18 cellular contexts compared by ENCODE assay signal in genomic region chrX:150577174-150577573, GRCh38. TPM values are rescaled to one million over a fixed set of nuclear protein-coding genes. Genes with fewer than 3 reads are reported as not detected.
DNase-seq lines count a peak whose midpoint lies in the region; ATAC-seq and TF ChIP-seq lines count a peak whose summit lies in the region.
"Had no signal": no experiment of that assay in that cellular context is flagged by ENCODE, and none has a peak within 500 bp of the region (broad histone marks: within the 10 kb centered on the region; RNA-seq: fewer than 3 reads in every experiment).

No MANE protein-coding gene starts in this region.

- no peak for TF ChIP-seq POLR2A in erythroblast (IDR thresholded peaks at IDR 0.05; ENCODE audit: low read length)

- H3K36me3 Mint-ChIP-seq in activated CD4-positive, alpha-beta T cell treated with anti-CD3 and anti-CD28 coated beads for 36 hours (ENCODE audit: low read depth): peaks cover 11% of the 10 kb centered on the region
- peaks cover 0 to 4% (median 2%) of the 10 kb centered on the region in 3 donors for H3K36me3 Mint-ChIP-seq in CD8-positive, alpha-beta memory T cell
- peaks cover 29% of the 10 kb centered on the region for H3K36me3 Mint-ChIP-seq in activated CD8-positive, alpha-beta T cell treated with anti-CD3 and anti-CD28 coated beads, Interleukin-2, amount 10 ng/mL, durations not matched to agents 7 days and 5 days (ENCODE audit: low read depth)
- H3K36me3 Mint-ChIP-seq: mesothelial cell of epicardium, type B pancreatic cell had no signal

- no peaks in the 10 kb centered on the region for H3K27me3 Mint-ChIP-seq in activated CD4-positive, alpha-beta T cell treated with anti-CD3 and anti-CD28 coated beads for 36 hours
- H3K27me3 Mint-ChIP-seq in CD8-positive, alpha-beta memory T cell: peaks cover 0 to 4% of the 10 kb centered on the region in 2 donors
- H3K27me3 Mint-ChIP-seq in activated CD8-positive, alpha-beta T cell treated with anti-CD3 and anti-CD28 coated beads, Interleukin-2, amount 10 ng/mL, durations not matched to agents 7 days and 5 days (ENCODE audit: low read depth): no peaks in the 10 kb centered on the region
- H3K27me3 Mint-ChIP-seq: dendritic cell treated with granulocyte-macrophage colony-stimulating factor and Interleukin-4, amounts not matched to agents 40 ng/mL and 50 ng/mL, for 4 days; type B pancreatic cell had no signal

- peaks cover 81% of the 10 kb centered on the region for H3K4me1 Mint-ChIP-seq in activated CD4-positive, alpha-beta T cell treated with anti-CD3 and anti-CD28 coated beads for 36 hours
- peaks cover 62 to 85% (median 80%) of the 10 kb centered on the region in 3 donors for H3K4me1 Mint-ChIP-seq in CD8-positive, alpha-beta memory T cell
- peaks cover 72% of the 10 kb centered on the region for H3K4me1 Mint-ChIP-seq in activated CD8-positive, alpha-beta T cell treated with anti-CD3 and anti-CD28 coated beads, Interleukin-2, amount 10 ng/mL, durations not matched to agents 7 days and 5 days (ENCODE audit: low read depth)

- H3K4me3 Mint-ChIP-seq in activated CD4-positive, alpha-beta T cell treated with anti-CD3 and anti-CD28 coated beads for 36 hours: peak overlapping the region; percentile 40
- peak overlapping the region in 2 of 7 donors; percentile 29 to 46 for H3K4me3 Mint-ChIP-seq in CD8-positive, alpha-beta memory T cell
- peak overlapping the region; percentile 83 for H3K4me3 Mint-ChIP-seq in activated CD8-positive, alpha-beta T cell treated with anti-CD3 and anti-CD28 coated beads, Interleukin-2, amount 10 ng/mL, durations not matched to agents 7 days and 5 days
- H3K4me3 Mint-ChIP-seq: dendritic cell treated with granulocyte-macrophage colony-stimulating factor and Interleukin-4, amounts not matched to agents 40 ng/mL and 50 ng/mL, for 4 days; mesothelial cell of epicardium; type B pancreatic cell had no signal

- H3K27ac ChIP-seq in CD8-positive, alpha-beta memory T cell (ENCODE audit: low read depth, low read length): no peak overlapping the region
- H3K27ac ChIP-seq: brain microvascular endothelial cell had no signal

- peaks cover 57% of the 10 kb centered on the region for H3K4me1 ChIP-seq in CD8-positive, alpha-beta memory T cell (ENCODE audit: insufficient read depth, low read length)

- CTCF ChIA-PET in activated CD4-positive, alpha-beta T cell treated with anti-CD3 and anti-CD28 coated beads for 36 hours (lab: Charles Lee): interaction anchor here (2.3 kb wide), 1 partner anchor 10 kb away, joined by 7 read pairs; no protein-coding TSS in a partner anchor
- CTCF ChIA-PET in CD8-positive, alpha-beta memory T cell (lab: Charles Lee): no interaction called here
- CTCF ChIA-PET in activated CD8-positive, alpha-beta T cell treated with anti-CD3 and anti-CD28 coated beads, Interleukin-2, amount 10 ng/mL, durations not matched to agents 7 days and 5 days (lab: Charles Lee): no interaction called here

- no peak for ATAC-seq in activated CD4-positive, alpha-beta T cell treated with anti-CD3 and anti-CD28 coated beads for 36 hours
- ATAC-seq in activated CD8-positive, alpha-beta T cell treated with anti-CD3 and anti-CD28 coated beads, Interleukin-2, amount 10 ng/mL, durations not matched to agents 7 days and 5 days: no peak
- peak; percentile 70 for ATAC-seq in left colon

- DNase-seq in activated CD4-positive, alpha-beta T cell treated with anti-CD3 and anti-CD28 coated beads for 36 hours: no peak
- no peak for DNase-seq in activated CD4-positive, alpha-beta T cell treated with anti-CD3 and anti-CD28 coated beads for 1 hour
- DNase-seq in CD8-positive, alpha-beta memory T cell: no peak
- DNase-seq in activated CD8-positive, alpha-beta T cell treated with anti-CD3 and anti-CD28 coated beads, Interleukin-2, amount 10 ng/mL, durations not matched to agents 7 days and 5 days: no peak
- peak in 1 of 2 donors; percentile 12 for DNase-seq in left colon
- no peak for DNase-seq in SK-N-DZ (ENCODE audit: low spot score)
- DNase-seq in T1000 (lab: John Stamatoyannopoulos, UW): no peak
- no peak for DNase-seq in erythroblast (lab: John Stamatoyannopoulos, UW)
- DNase-seq: activated CD8-positive, alpha-beta memory T cell treated with anti-CD3 and anti-CD28 coated beads for 24 hours; brain microvascular endothelial cell; C1 segment of cervical spinal cord; DMS153; Karpas-422; NCI-H1417; NCI-H2171 treated with DMSO at 0.1 percent for 48 hours had no signal

- peak overlapping the region; percentile 93 for H3K27ac Mint-ChIP-seq in activated CD4-positive, alpha-beta T cell treated with anti-CD3 and anti-CD28 coated beads for 36 hours
- peak overlapping the region in 5 of 8 donors; percentile 3 to 75 (median 69) for H3K27ac Mint-ChIP-seq in CD8-positive, alpha-beta memory T cell
- peak overlapping the region; percentile 88 for H3K27ac Mint-ChIP-seq in activated CD8-positive, alpha-beta T cell treated with anti-CD3 and anti-CD28 coated beads, Interleukin-2, amount 10 ng/mL, durations not matched to agents 7 days and 5 days
- H3K27ac Mint-ChIP-seq: dendritic cell treated with granulocyte-macrophage colony-stimulating factor and Interleukin-4, amounts not matched to agents 40 ng/mL and 50 ng/mL, for 4 days; mesothelial cell of epicardium; type B pancreatic cell had no signal

- no peaks in the 10 kb centered on the region for H3K27me3 ChIP-seq in CD8-positive, alpha-beta memory T cell (ENCODE audit: insufficient read depth, low read length, poor library complexity, severe bottlenecking)
- H3K27me3 ChIP-seq: brain microvascular endothelial cell had no signal

- no peaks in the 10 kb centered on the region for H3K36me3 ChIP-seq in CD8-positive, alpha-beta memory T cell (ENCODE audit: insufficient read depth, low read length)
- H3K36me3 ChIP-seq: brain microvascular endothelial cell had no signal

- no peaks in the 10 kb centered on the region for H3K9me3 Mint-ChIP-seq in activated CD4-positive, alpha-beta T cell treated with anti-CD3 and anti-CD28 coated beads for 36 hours (ENCODE audit: low read depth)
- H3K9me3 Mint-ChIP-seq in CD8-positive, alpha-beta memory T cell: no peaks in the 10 kb centered on the region
- H3K9me3 Mint-ChIP-seq in activated CD8-positive, alpha-beta T cell treated with anti-CD3 and anti-CD28 coated beads, Interleukin-2, amount 10 ng/mL, durations not matched to agents 7 days and 5 days (ENCODE audit: insufficient read depth): no peaks in the 10 kb centered on the region
- H3K9me3 Mint-ChIP-seq: dendritic cell treated with granulocyte-macrophage colony-stimulating factor and Interleukin-4, amounts not matched to agents 40 ng/mL and 50 ng/mL, for 4 days; type B pancreatic cell had no signal

- intact Hi-C loops in activated CD4-positive, alpha-beta T cell treated with anti-CD3 and anti-CD28 coated beads for 36 hours (cut with DNase I, micrococcal nuclease): no loop called here
- intact Hi-C loops in left colon (cut with DNase I, micrococcal nuclease): no loop called here

- no peaks in the 10 kb centered on the region for H3K9me3 ChIP-seq in CD8-positive, alpha-beta memory T cell (ENCODE audit: low read length)

- H3K4me3 ChIP-seq in CD8-positive, alpha-beta memory T cell (ENCODE audit: low read length): no peak overlapping the region

- POLR2A ChIA-PET in activated CD4-positive, alpha-beta T cell treated with anti-CD3 and anti-CD28 coated beads for 36 hours (lab: Charles Lee): no interaction called here
- POLR2A ChIA-PET in CD8-positive, alpha-beta memory T cell (lab: Charles Lee): no interaction called here
- POLR2A ChIA-PET in activated CD8-positive, alpha-beta T cell treated with anti-CD3 and anti-CD28 coated beads, Interleukin-2, amount 10 ng/mL, durations not matched to agents 7 days and 5 days (lab: Charles Lee): no interaction called here

RNA-seq across cellular contexts. Expression of gene MTM1, which starts 8.8 kb away (rescaled TPM):
- total RNA-seq in activated CD4-positive, alpha-beta T cell treated with anti-CD3 and anti-CD28 coated beads for 36 hours: 10 to 100 TPM; 23.1 to 31.3 TPM
- total RNA-seq in CD8-positive, alpha-beta memory T cell: 10 to 100 TPM; 16.6 to 19.5 TPM
- polyA plus RNA-seq in CD8-positive, alpha-beta memory T cell: 13.6 TPM
- 10 to 100 TPM; 28.7 to 34.8 TPM for total RNA-seq in activated CD8-positive, alpha-beta T cell treated with anti-CD3 and anti-CD28 coated beads, Interleukin-2, amount 10 ng/mL, durations not matched to agents 7 days and 5 days
- 10 to 100 TPM; 51.8 to 66.6 TPM for total RNA-seq in left colon
- polyA plus RNA-seq in SK-N-DZ (2014; cell fraction: cytosol; rRNA removed): 3.4 and 8.2 TPM in 2 replicates
- 2.3 and 2.5 TPM in 2 replicates for polyA plus RNA-seq in SK-N-DZ (2014; cell fraction: nucleus; rRNA removed)
